13 cellular contexts compared by ENCODE assay signal in genomic region chr3:125143982-125144652, GRCh38.
DNase-seq lines count a peak whose midpoint lies in the region; ATAC-seq and TF ChIP-seq lines count a peak whose summit lies in the region.
"Had no signal": no experiment of that assay in that cellular context is flagged by ENCODE, and none has a peak within 500 bp of the region (broad histone marks: within the 10 kb centered on the region; RNA-seq: fewer than 3 reads in every experiment).

No MANE protein-coding gene starts in this region.

- H3K4me1 Mint-ChIP-seq in CD14-positive monocyte (peaks cover 81% of the 10 kb centered on the region), nephron (peaks cover 34% of the 10 kb centered on the region)

- H3K9me3 Mint-ChIP-seq in CD14-positive monocyte (no peaks in the 10 kb centered on the region), nephron (no peaks in the 10 kb centered on the region)
- H3K9me3 Mint-ChIP-seq: activated naive CD4-positive, alpha-beta T cell treated with anti-CD3 and anti-CD28 coated beads for 36 hours; stimulated activated effector memory CD8-positive, alpha-beta T cell treated with anti-CD3 and anti-CD28 coated beads, Interleukin-12 subunit alpha, Interleukin-12 subunit beta, amount 100 ng/mL, for 72 hours had no signal

- TF ChIP-seq CTCF in CD14-positive monocyte (IDR thresholded peaks at IDR 0.05), result no peak
- no peak for TF ChIP-seq CTCF in choroid plexus epithelial cell (conservative IDR thresholded peaks at IDR 0.05; ENCODE audit: low read depth, low read length)
- no peak for TF ChIP-seq CTCF in nephron (IDR thresholded peaks at IDR 0.05; ENCODE audit: unreplicated experiment in 3 of 3)

- no peaks in the 10 kb centered on the region for H3K27me3 ChIP-seq in MG63

- H3K36me3 Mint-ChIP-seq in CD14-positive monocyte, result peaks cover 0 to 4% of the 10 kb centered on the region in 2 donors
- no peaks in the 10 kb centered on the region for H3K36me3 Mint-ChIP-seq in nephron (ENCODE audit: low read depth)
- H3K36me3 Mint-ChIP-seq: stimulated activated effector memory CD8-positive, alpha-beta T cell treated with anti-CD3 and anti-CD28 coated beads, Interleukin-12 subunit alpha, Interleukin-12 subunit beta, amount 100 ng/mL, for 72 hours had no signal

- H3K36me3 ChIP-seq in MG63, result no peaks in the 10 kb centered on the region

- intact Hi-C loops in CD14-positive monocyte (cut with micrococcal nuclease), result no loop called here

- H3K9me3 ChIP-seq in MG63, result no peaks in the 10 kb centered on the region

- peaks cover 0 to 2% (median 2%) of the 10 kb centered on the region in 3 donors for H3K27me3 Mint-ChIP-seq in CD14-positive monocyte (ENCODE audit: low read depth in 3 of 3)
- H3K27me3 Mint-ChIP-seq in nephron (ENCODE audit: low read depth), result peaks cover 30% of the 10 kb centered on the region

- DNase-seq in CD14-positive monocyte (ENCODE audit: low spot score) (no peak), MG63 (peak; percentile 54), choroid plexus epithelial cell (ENCODE audit: low read depth) (peak; percentile 63), NCI-H2227 (lab: John Stamatoyannopoulos, UW; ENCODE audit: unreplicated experiment) (no peak), SHP77 treated with DMSO at 0.1 percent for 48 hours (lab: John Stamatoyannopoulos, UW) (no peak)
- no peak for DNase-seq in stimulated activated CD4-positive, alpha-beta T cell treated with anti-CD3 and anti-CD28 coated beads, Interleukin-4, amount 100 ng/mL, for 1 hour
- DNase-seq: activated naive CD4-positive, alpha-beta T cell treated with anti-CD3 and anti-CD28 coated beads for 36 hours; effector CD8-positive, alpha-beta T cell; NCI-H2227 treated with DMSO at 0.1 percent for 48 hours had no signal

- H3K4me3 ChIP-seq in MG63 (no peak overlapping the region), choroid plexus epithelial cell (ENCODE audit: low read depth, low read length) (no peak overlapping the region)

- H3K27ac Mint-ChIP-seq in CD14-positive monocyte (peak overlapping the region in 4 of 7 donors; percentile 50 to 82 (median 66)), nephron (peak overlapping the region; percentile 54 to 80 (median 70))
- H3K27ac Mint-ChIP-seq: activated naive CD4-positive, alpha-beta T cell treated with anti-CD3 and anti-CD28 coated beads for 36 hours; stimulated activated effector memory CD8-positive, alpha-beta T cell treated with anti-CD3 and anti-CD28 coated beads, Interleukin-12 subunit alpha, Interleukin-12 subunit beta, amount 100 ng/mL, for 72 hours had no signal

- no peak for ATAC-seq in HG02970 (IDR thresholded peaks at IDR 0.05; ENCODE audit: low FRiP score, unreplicated experiment)
- ATAC-seq: HepG2; stimulated activated effector memory CD8-positive, alpha-beta T cell treated with anti-CD3 and anti-CD28 coated beads, Interleukin-12 subunit alpha, Interleukin-12 subunit beta, amount 100 ng/mL, for 72 hours had no signal

- H3K4me3 Mint-ChIP-seq in CD14-positive monocyte (no peak overlapping the region), nephron (peak overlapping the region in 2 of 3 experiments; percentile 5 to 8)
- H3K4me3 Mint-ChIP-seq: activated naive CD4-positive, alpha-beta T cell treated with anti-CD3 and anti-CD28 coated beads for 36 hours; stimulated activated effector memory CD8-positive, alpha-beta T cell treated with anti-CD3 and anti-CD28 coated beads, Interleukin-12 subunit alpha, Interleukin-12 subunit beta, amount 100 ng/mL, for 72 hours had no signal

Comparison
In these comparisons a context has a peak if more than half of its experiments do, and no peak if none do; other contexts are left out.
1. DNase-seq: peak in MG63 (single experiment) and choroid plexus epithelial cell (single experiment); none in CD14-positive monocyte (single experiment), NCI-H2227 (single experiment), stimulated activated CD4-positive, alpha-beta T cell treated with anti-CD3 and anti-CD28 coated beads, Interleukin-4, amount 100 ng/mL, for 1 hour (single experiment) and SHP77 treated with DMSO at 0.1 percent for 48 hours (single experiment).
2. H3K4me3 Mint-ChIP-seq: peak in nephron (2 of 3); none in CD14-positive monocyte (0 of 2).